6 cellular contexts compared by ENCODE assay signal in the genomic region with DNA sequence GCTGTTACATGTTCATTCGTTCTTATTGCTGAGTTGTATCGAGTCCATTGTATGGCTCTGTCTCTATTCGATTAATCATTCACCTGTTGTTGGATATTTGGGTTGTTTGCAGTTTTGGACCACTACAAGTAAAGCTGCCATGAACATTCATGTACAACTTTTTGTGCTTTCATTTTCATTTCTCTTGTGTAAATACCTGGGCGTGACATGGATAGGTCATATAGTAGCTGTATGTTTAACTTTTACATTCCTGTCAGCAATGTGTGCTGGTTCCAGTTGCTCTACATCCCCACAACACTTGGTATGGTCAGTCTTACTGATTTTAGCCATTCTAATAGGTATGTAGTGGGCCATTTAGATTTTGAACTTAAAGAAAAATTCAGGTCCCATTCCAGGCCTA.
"Had no signal": no experiment of that assay in that cellular context is flagged by ENCODE, and none has a peak within 500 bp of the region (broad histone marks: within the 10 kb centered on the region; RNA-seq: fewer than 3 reads in every experiment).

No MANE protein-coding gene starts in this region.

- H3K27ac ChIP-seq: GM23248, HL-60 had no signal

- H3K4me3 ChIP-seq: GM23248, HAP-1, K562 had no signal

- H3K9me3 ChIP-seq: HAP-1 had no signal

- H3K36me3 ChIP-seq: HAP-1 had no signal

- H3K9me3 Mint-ChIP-seq: HFFc6 had no signal

- H3K27ac Mint-ChIP-seq: HFFc6 had no signal

- H3K4me3 Mint-ChIP-seq: HFFc6 had no signal

- H2AFZ ChIP-seq: GM23248 had no signal

- DNase-seq: GOT3 had no signal

- H3K9ac ChIP-seq: GM23248 had no signal
